In genomic region chr2:197704434-197705142, GRCh38 we compare ENCODE assay signal across 1 cellular context.
A peak's percentile ranks its signal among the peaks of the same experiment; 100 is the strongest.
TF ChIP-seq lines count a peak whose summit lies in the region.

No MANE protein-coding gene starts in this region.

TF ChIP-seq in HepG2, 621 proteins besides CTCF, POLR2A, EP300 and RAD21 (continued from another document):
- TF ChIP-seq GLMP (CRISPR knock-in tag; IDR thresholded peaks at IDR 0.05; ENCODE audit: borderline replicate concordance) = no peak
- no peak for TF ChIP-seq PLRG1 (conservative IDR thresholded peaks at IDR 0.05)
- no peak for TF ChIP-seq ZNF564 (CRISPR knock-in tag; IDR thresholded peaks at IDR 0.05)
- 0 out of 2 replicates have a peak, but pooled peaks have one; percentile 7 for TF ChIP-seq HMG20B (CRISPR knock-in tag; conservative IDR thresholded peaks at IDR 0.05)
- no peak for TF ChIP-seq CC2D1A (CRISPR knock-in tag; IDR thresholded peaks at IDR 0.05)
- TF ChIP-seq THYN1 (CRISPR knock-in tag; IDR thresholded peaks at IDR 0.05; ENCODE audit: borderline replicate concordance, low read depth) = no peak
- TF ChIP-seq ZHX1 (CRISPR knock-in tag; IDR thresholded peaks at IDR 0.05; ENCODE audit: low read depth) = peak; percentile 14; the same call in 1 of the 2 replicates
- TF ChIP-seq PAXIP1 (CRISPR knock-in tag; conservative IDR thresholded peaks at IDR 0.05) = no peak
- no peak for TF ChIP-seq ZNF460 (CRISPR knock-in tag; IDR thresholded peaks at IDR 0.05; ENCODE audit: borderline replicate concordance)
- TF ChIP-seq ZNF556 (CRISPR knock-in tag; IDR thresholded peaks at IDR 0.05; ENCODE audit: borderline replicate concordance) = no peak; the same call in 1 of the 2 replicates
- TF ChIP-seq ZNF510 (CRISPR knock-in tag; IDR thresholded peaks at IDR 0.05; ENCODE audit: low read depth) = peak; percentile 67; the same call in 1 of the 2 replicates
- TF ChIP-seq MAFF (IDR thresholded peaks at IDR 0.05; ENCODE audit: low read depth, low read length) = peak; percentile 27; the same call in 1 of the 2 replicates
- TF ChIP-seq, protein P1, sequence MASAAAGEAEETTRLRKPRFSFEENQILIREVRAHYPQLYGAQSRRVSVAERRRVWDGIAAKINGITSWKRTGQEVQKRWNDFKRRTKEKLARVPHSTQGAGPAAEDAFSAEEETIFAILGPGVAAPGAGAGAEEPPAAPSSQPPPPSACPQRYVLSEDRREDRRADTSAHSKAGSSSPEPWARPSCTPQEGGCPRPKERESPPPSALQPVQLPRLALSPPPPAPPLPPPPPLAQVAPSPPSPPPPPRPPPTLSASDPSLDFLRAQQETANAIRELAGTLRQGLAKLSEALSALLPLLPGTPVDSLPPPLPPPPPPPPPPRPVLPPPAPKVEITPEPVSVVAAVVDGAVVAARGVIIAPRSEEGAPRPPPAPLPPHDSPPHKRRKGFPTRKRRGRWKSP (CRISPR knock-in tag; IDR thresholded peaks at IDR 0.05) = no peak; the same call in 1 of the 2 replicates
- no peak for TF ChIP-seq NFAT5 (CRISPR knock-in tag; IDR thresholded peaks at IDR 0.05)
- 0 out of 2 replicates have a peak, but pooled peaks have one; percentile 10 for TF ChIP-seq ZKSCAN8 (CRISPR knock-in tag; IDR thresholded peaks at IDR 0.05; ENCODE audit: borderline replicate concordance)
- no peak for TF ChIP-seq ZNF737 (CRISPR knock-in tag; IDR thresholded peaks at IDR 0.05; ENCODE audit: borderline replicate concordance)
- TF ChIP-seq, protein P2, sequence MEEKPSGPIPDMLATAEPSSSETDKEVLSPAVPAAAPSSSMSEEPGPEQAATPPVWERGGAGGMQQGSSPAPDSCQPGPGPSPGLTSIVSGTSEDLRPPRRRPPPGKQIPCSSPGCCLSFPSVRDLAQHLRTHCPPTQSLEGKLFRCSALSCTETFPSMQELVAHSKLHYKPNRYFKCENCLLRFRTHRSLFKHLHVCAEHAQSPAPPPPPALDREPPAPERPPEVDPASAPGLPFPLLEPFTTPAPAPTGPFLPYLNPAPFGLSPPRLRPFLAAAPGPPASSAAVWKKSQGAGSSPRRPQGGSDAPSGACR (CRISPR knock-in tag; IDR thresholded peaks at IDR 0.05) = 0 out of 2 replicates have a peak, but pooled peaks have one; percentile 28
- no peak for TF ChIP-seq SMARCE1 (IDR thresholded peaks at IDR 0.05; ENCODE audit: borderline replicate concordance)
- 0 out of 2 replicates have a peak, but pooled peaks have one; percentile 12 for TF ChIP-seq HMG20A (CRISPR knock-in tag; IDR thresholded peaks at IDR 0.05; ENCODE audit: borderline replicate concordance)
TF ChIP-seq in HepG2: peak in this region for 34.
